11 cellular contexts compared by ENCODE assay signal in the genomic region with DNA sequence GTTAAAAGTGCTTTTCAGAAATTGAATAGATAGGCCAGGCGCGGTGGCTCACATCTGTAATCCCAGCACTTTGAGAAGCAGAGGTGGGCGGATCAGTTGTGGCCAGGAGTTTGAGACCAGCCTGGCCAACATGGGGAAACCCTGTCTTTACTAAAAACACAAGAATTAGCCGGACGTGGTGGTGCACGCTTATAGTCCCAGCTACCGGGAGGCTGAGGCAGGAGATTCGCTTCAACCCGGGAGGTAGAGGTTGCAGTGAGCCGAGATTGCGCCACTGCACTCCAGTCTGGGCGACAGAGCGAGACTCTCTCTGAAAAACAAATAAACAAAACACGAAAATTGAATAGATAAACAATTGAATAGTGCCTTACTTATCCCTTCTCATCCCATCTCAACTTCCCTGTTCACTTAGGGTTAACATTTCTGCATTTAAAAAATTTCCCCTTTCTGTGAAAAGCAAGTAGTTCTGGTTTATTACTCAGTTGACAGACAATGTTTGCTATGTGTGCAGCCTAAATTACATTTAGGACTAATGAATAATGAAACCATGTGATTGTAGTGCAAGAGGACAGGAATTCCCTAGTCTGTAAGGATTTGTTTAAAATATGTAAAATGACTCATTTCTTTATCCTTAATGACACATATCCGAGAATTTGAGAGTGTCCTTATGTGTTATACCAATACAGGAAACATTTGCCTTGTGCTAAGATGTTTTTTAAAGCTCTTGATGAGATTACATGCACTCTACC. TPM values are rescaled to one million over a fixed set of nuclear protein-coding genes. Genes with fewer than 3 reads are reported as not detected.
DNase-seq lines count a peak whose midpoint lies in the region; ATAC-seq and TF ChIP-seq lines count a peak whose summit lies in the region.
"Had no signal": no experiment of that assay in that cellular context is flagged by ENCODE, and none has a peak within 500 bp of the region (broad histone marks: within the 10 kb centered on the region; RNA-seq: fewer than 3 reads in every experiment).

No MANE protein-coding gene starts in this region.

- H3K4me3 ChIP-seq in fibroblast of the aortic adventitia (ENCODE audit: low read depth, low read length) (peak overlapping the region; percentile 23), coronary artery (no peak overlapping the region)

- H3K27ac ChIP-seq in coronary artery = no peak overlapping the region

- CTCF ChIA-PET in activated naive CD4-positive, alpha-beta T cell treated with anti-CD3 and anti-CD28 coated beads for 36 hours (lab: Charles Lee) = interaction anchor here (1.5 kb wide), 1 partner anchor 15 kb away, joined by 4 read pairs; no protein-coding TSS in a partner anchor
- CTCF ChIA-PET in activated naive CD4-positive, alpha-beta T cell treated with anti-CD3 and anti-CD28 coated beads, Interleukin-2, amount 10 ng/mL, durations not matched to agents 7 days and 5 days (lab: Charles Lee) = no interaction called here

- H3K4me3 Mint-ChIP-seq in activated naive CD4-positive, alpha-beta T cell treated with anti-CD3 and anti-CD28 coated beads for 36 hours = no peak overlapping the region
- no peak overlapping the region for H3K4me3 Mint-ChIP-seq in activated naive CD4-positive, alpha-beta T cell treated with anti-CD3 and anti-CD28 coated beads, Interleukin-2, amount 10 ng/mL, durations not matched to agents 7 days and 5 days
- peak overlapping the region; percentile 34 for H3K4me3 Mint-ChIP-seq in type B pancreatic cell
- H3K4me3 Mint-ChIP-seq: CD14-positive monocyte had no signal

- ATAC-seq in HG03442 (IDR thresholded peaks at IDR 0.05; ENCODE audit: unreplicated experiment) = no peak

- peaks cover 5% of the 10 kb centered on the region for H3K9me3 Mint-ChIP-seq in activated naive CD4-positive, alpha-beta T cell treated with anti-CD3 and anti-CD28 coated beads for 36 hours
- H3K9me3 Mint-ChIP-seq in activated naive CD4-positive, alpha-beta T cell treated with anti-CD3 and anti-CD28 coated beads, Interleukin-2, amount 10 ng/mL, durations not matched to agents 7 days and 5 days = peaks cover 4% of the 10 kb centered on the region
- peaks cover 5% of the 10 kb centered on the region for H3K9me3 Mint-ChIP-seq in type B pancreatic cell

- H3K27ac Mint-ChIP-seq in activated naive CD4-positive, alpha-beta T cell treated with anti-CD3 and anti-CD28 coated beads for 36 hours = peak overlapping the region; percentile 6
- H3K27ac Mint-ChIP-seq in activated naive CD4-positive, alpha-beta T cell treated with anti-CD3 and anti-CD28 coated beads, Interleukin-2, amount 10 ng/mL, durations not matched to agents 7 days and 5 days = no peak overlapping the region
- no peak overlapping the region for H3K27ac Mint-ChIP-seq in type B pancreatic cell
- H3K27ac Mint-ChIP-seq: CD14-positive monocyte had no signal

- H3K4me1 Mint-ChIP-seq in activated naive CD4-positive, alpha-beta T cell treated with anti-CD3 and anti-CD28 coated beads for 36 hours (ENCODE audit: low read depth) = peaks cover 40% of the 10 kb centered on the region
- peaks cover 12% of the 10 kb centered on the region for H3K4me1 Mint-ChIP-seq in activated naive CD4-positive, alpha-beta T cell treated with anti-CD3 and anti-CD28 coated beads, Interleukin-2, amount 10 ng/mL, durations not matched to agents 7 days and 5 days
- H3K4me1 Mint-ChIP-seq in type B pancreatic cell (ENCODE audit: unreplicated experiment) = peaks cover 25% of the 10 kb centered on the region

- intact Hi-C loops in activated naive CD4-positive, alpha-beta T cell treated with anti-CD3 and anti-CD28 coated beads for 36 hours (cut with micrococcal nuclease) = no loop called here

- peaks cover 12% of the 10 kb centered on the region for H3K36me3 Mint-ChIP-seq in activated naive CD4-positive, alpha-beta T cell treated with anti-CD3 and anti-CD28 coated beads for 36 hours (ENCODE audit: low read depth)
- peaks cover 14% of the 10 kb centered on the region for H3K36me3 Mint-ChIP-seq in activated naive CD4-positive, alpha-beta T cell treated with anti-CD3 and anti-CD28 coated beads, Interleukin-2, amount 10 ng/mL, durations not matched to agents 7 days and 5 days
- peaks cover 17% of the 10 kb centered on the region for H3K36me3 Mint-ChIP-seq in type B pancreatic cell

- DNase-seq in activated naive CD4-positive, alpha-beta T cell treated with anti-CD3 and anti-CD28 coated beads for 36 hours = no peak
- no peak for DNase-seq in activated naive CD4-positive, alpha-beta T cell treated with anti-CD3 and anti-CD28 coated beads, Interleukin-2, amount 10 ng/mL, durations not matched to agents 7 days and 5 days
- peak; percentile 98 for DNase-seq in RKO (ENCODE audit: low spot score)
- DNase-seq in fibroblast of the aortic adventitia (ENCODE audit: low read depth) = peak; percentile 85
- DNase-seq in type B pancreatic cell (ENCODE audit: extremely low spot score, unreplicated experiment) = no peak
- no peak for DNase-seq in HT-29 (ENCODE audit: low spot score)
- DNase-seq in coronary artery (ENCODE audit: low spot score) = no peak
- DNase-seq: NCI-H2227 treated with DMSO at 0.1 percent for 48 hours had no signal

- H3K27me3 Mint-ChIP-seq in activated naive CD4-positive, alpha-beta T cell treated with anti-CD3 and anti-CD28 coated beads for 36 hours (ENCODE audit: low read depth) = no peaks in the 10 kb centered on the region
- no peaks in the 10 kb centered on the region for H3K27me3 Mint-ChIP-seq in activated naive CD4-positive, alpha-beta T cell treated with anti-CD3 and anti-CD28 coated beads, Interleukin-2, amount 10 ng/mL, durations not matched to agents 7 days and 5 days
- H3K27me3 Mint-ChIP-seq in type B pancreatic cell = no peaks in the 10 kb centered on the region

- no peak for TF ChIP-seq CTCF in fibroblast of the aortic adventitia (IDR thresholded peaks at IDR 0.05; ENCODE audit: insufficient read depth, low read length)
- no peak for TF ChIP-seq CTCF in type B pancreatic cell (conservative IDR thresholded peaks at IDR 0.05)
- TF ChIP-seq CTCF in coronary artery (IDR thresholded peaks at IDR 0.05) = no peak

RNA-seq across cellular contexts. Expression of gene RNF169, which starts 6.0 kb away (rescaled TPM):
- total RNA-seq in activated naive CD4-positive, alpha-beta T cell treated with anti-CD3 and anti-CD28 coated beads for 36 hours = 10 to 100 TPM; 15.8 to 16.0 TPM
- total RNA-seq in fibroblast of the aortic adventitia (ENCODE audit: low replicate concordance) (20.3 and 28.5 TPM in 2 replicates), type B pancreatic cell (ENCODE audit: low replicate concordance) (16.8 and 18.8 TPM in 2 replicates)
- total RNA-seq in HT-29 (2014; rRNA removed; shearing (Covaris generic)) = 8.1 and 8.2 TPM in 2 replicates

RNA-seq across cellular contexts. Expression of gene CHRDL2, which starts 23.5 kb away (rescaled TPM):
- not detected for total RNA-seq in activated naive CD4-positive, alpha-beta T cell treated with anti-CD3 and anti-CD28 coated beads for 36 hours
- not detected in 2 replicates for total RNA-seq in fibroblast of the aortic adventitia (ENCODE audit: low replicate concordance)
- total RNA-seq in type B pancreatic cell (ENCODE audit: low replicate concordance) = 1.4 TPM in 1 of 2 replicates, not detected in the other
- not detected in 2 replicates for total RNA-seq in HT-29 (2014; rRNA removed; shearing (Covaris generic))
- total RNA-seq: activated CD8-positive, alpha-beta memory T cell treated with anti-CD3 and anti-CD28 coated beads for 36 hours had no signal

Comparison
In these comparisons a context has a peak if more than half of its experiments do, and no peak if none do; other contexts are left out.
1. DNase-seq: peak in RKO (single experiment) and fibroblast of the aortic adventitia (single experiment); none in activated naive CD4-positive, alpha-beta T cell treated with anti-CD3 and anti-CD28 coated beads for 36 hours (single experiment), activated naive CD4-positive, alpha-beta T cell treated with anti-CD3 and anti-CD28 coated beads, Interleukin-2, amount 10 ng/mL, durations not matched to agents 7 days and 5 days (single experiment), type B pancreatic cell (single experiment), HT-29 (single experiment) and coronary artery (single experiment).